8 cellular contexts compared by ENCODE assay signal in genomic region chr18:10455726-10456453, GRCh38. TPM values are rescaled to one million over a fixed set of nuclear protein-coding genes. Genes with fewer than 3 reads are reported as not detected.
DNase-seq lines count a peak whose midpoint lies in the region; ATAC-seq and TF ChIP-seq lines count a peak whose summit lies in the region.
"Had no signal": no experiment of that assay in that cellular context is flagged by ENCODE, and none has a peak within 500 bp of the region (broad histone marks: within the 10 kb centered on the region; RNA-seq: fewer than 3 reads in every experiment).

No MANE protein-coding gene starts in this region.

- no peak for ATAC-seq in left lung

- H3K27me3 ChIP-seq in MG63 (no peaks in the 10 kb centered on the region), left lung (peaks cover 0 to 56% of the 10 kb centered on the region in 2 donors)

- H3K27ac ChIP-seq in angular gyrus (ENCODE audit: low read depth, low read length), result peak overlapping the region; percentile 37
- H3K27ac ChIP-seq in left lung, result peak overlapping the region; percentile 73 to 83
- H3K27ac ChIP-seq in temporal lobe (ENCODE audit: low read depth, low read length), result peak overlapping the region; percentile 84

- H3K36me3 ChIP-seq in MG63 (no peaks in the 10 kb centered on the region), left lung (no peaks in the 10 kb centered on the region)

- H3K4me3 ChIP-seq in MG63 (peak overlapping the region; percentile 64), left lung (peak overlapping the region; percentile 48 to 60)

- H3K4me1 ChIP-seq in left lung, result peaks cover 14 to 24% of the 10 kb centered on the region in 2 donors

- H3K9me3 ChIP-seq in MG63 (no peaks in the 10 kb centered on the region), left lung (no peaks in the 10 kb centered on the region)

- no peak for TF ChIP-seq CTCF in left lung (IDR thresholded peaks at IDR 0.05)

- DNase-seq in MG63, result no peak
- DNase-seq in left lung, result no peak
- DNase-seq in NCI-H187 treated with DMSO at 0.1 percent for 48 hours (lab: John Stamatoyannopoulos, UW), result no peak
- no peak for DNase-seq in posterior vena cava (ENCODE audit: low spot score)
- no peak for DNase-seq in cerebellar nuclear complex (lab: John Stamatoyannopoulos, UW)
- DNase-seq: activated CD4-positive, alpha-beta T cell treated with anti-CD3 and anti-CD28 coated beads, Interleukin-2, amount 50 U/mL, for 48 hours had no signal

- intact Hi-C loops in left lung (cut with DNase I), result no loop called here
- intact Hi-C loops in posterior vena cava (cut with DNase I), result loop anchor here in 1 of 2 donors (5.0 kb wide), 1 partner anchor 269 kb away; no protein-coding TSS in a partner anchor

RNA-seq across cellular contexts. Expression of gene APCDD1, which starts 1.5 kb away (rescaled TPM):
- total RNA-seq in MG63 (2014; rRNA removed; shearing (Covaris generic); ENCODE audit: low replicate concordance), result 2.4 and 11.8 TPM in 2 replicates
- total RNA-seq in left lung, result 10 to 100 TPM; 27.6 to 49.0 TPM
- 9.8 TPM for total RNA-seq in temporal lobe
- 10 to 100 TPM; 13.9 to 38.5 TPM for total RNA-seq in posterior vena cava
